Comparison of ENCODE assay signal across 18 cellular contexts in genomic region chr11:17766590-17766989, GRCh38. TPM values are rescaled to one million over a fixed set of nuclear protein-coding genes. Genes with fewer than 3 reads are reported as not detected.
DNase-seq lines count a peak whose midpoint lies in the region; ATAC-seq and TF ChIP-seq lines count a peak whose summit lies in the region.
"Had no signal": no experiment of that assay in that cellular context is flagged by ENCODE, and none has a peak within 500 bp of the region (broad histone marks: within the 10 kb centered on the region; RNA-seq: fewer than 3 reads in every experiment).

No MANE protein-coding gene starts in this region.

- H3K27me3 Mint-ChIP-seq in activated CD8-positive, alpha-beta T cell treated with anti-CD3 and anti-CD28 coated beads for 36 hours = peaks cover 3% of the 10 kb centered on the region

- 0 out of 2 replicates have a peak, but pooled peaks have one; percentile 3 for TF ChIP-seq CTCF in AG04450 (IDR thresholded peaks at IDR 0.05; ENCODE audit: low read depth, low read length)
- peak; percentile 9 for TF ChIP-seq CTCF in GM20000 (IDR thresholded peaks at IDR 0.05; ENCODE audit: extremely low read depth, missing control alignments)
- TF ChIP-seq CTCF in WERI-Rb-1 (IDR thresholded peaks at IDR 0.05; ENCODE audit: low read depth, low read length) = 0 out of 2 replicates have a peak, but pooled peaks have one; percentile 25
- no peak for TF ChIP-seq CTCF in activated CD8-positive, alpha-beta T cell treated with anti-CD3 and anti-CD28 coated beads for 36 hours (IDR thresholded peaks at IDR 0.05)

- no peaks in the 10 kb centered on the region for H3K36me3 Mint-ChIP-seq in activated CD8-positive, alpha-beta T cell treated with anti-CD3 and anti-CD28 coated beads for 36 hours (ENCODE audit: low read depth)
- H3K36me3 Mint-ChIP-seq: mesothelial cell of epicardium had no signal

- intact Hi-C loops in activated CD8-positive, alpha-beta T cell treated with anti-CD3 and anti-CD28 coated beads for 36 hours (cut with micrococcal nuclease) = no loop called here

- no peak for DNase-seq in AG04450 (ENCODE audit: low read depth, low spot score)
- no peak for DNase-seq in GM20000 (ENCODE audit: low spot score)
- DNase-seq in WERI-Rb-1 = no peak
- peak; percentile 37 for DNase-seq in iPS-NIHi11 (ENCODE audit: low spot score)
- no peak for DNase-seq in activated CD8-positive, alpha-beta T cell treated with anti-CD3 and anti-CD28 coated beads for 36 hours
- DNase-seq in HEK293T (ENCODE audit: extremely low spot score) = no peak
- DNase-seq: activated CD4-positive, alpha-beta T cell treated with anti-CD3 and anti-CD28 coated beads for 36 hours; activated naive CD4-positive, alpha-beta T cell treated with anti-CD3 and anti-CD28 coated beads for 36 hours; heart right ventricle; MV-4-11; SHP77; T1000 had no signal

- H3K9me3 Mint-ChIP-seq in activated CD8-positive, alpha-beta T cell treated with anti-CD3 and anti-CD28 coated beads for 36 hours = no peaks in the 10 kb centered on the region
- H3K9me3 Mint-ChIP-seq: activated naive CD4-positive, alpha-beta T cell treated with anti-CD3 and anti-CD28 coated beads for 36 hours; mesothelial cell of epicardium had no signal

- H3K27me3 ChIP-seq in AG04450 (ENCODE audit: control insufficient read depth, insufficient read depth, low read length) (no peaks in the 10 kb centered on the region), WERI-Rb-1 (ENCODE audit: insufficient read depth, low read depth, severe bottlenecking) (no peaks in the 10 kb centered on the region)
- H3K27me3 ChIP-seq: heart right ventricle, right atrium auricular region had no signal

- H3K4me3 ChIP-seq in AG04450 (ENCODE audit: low read depth, low read length) (no peak overlapping the region), WERI-Rb-1 (ENCODE audit: low read depth, low read length) (no peak overlapping the region)
- H3K4me3 ChIP-seq: heart right ventricle, right atrium auricular region had no signal

- CTCF ChIA-PET in AG04450 (lab: Charles Lee) = interaction anchor here (0.7 to 2.3 kb wide), 6 partner anchors 36 to 212 kb away, joined by 3 to 11 read pairs (median 8); no protein-coding TSS in a partner anchor
- CTCF ChIA-PET in activated CD8-positive, alpha-beta T cell treated with anti-CD3 and anti-CD28 coated beads for 36 hours (lab: Charles Lee) = interaction anchor here (0.9 kb wide), 1 partner anchor 8 kb away, joined by 3 read pairs; no protein-coding TSS in a partner anchor
- CTCF ChIA-PET in HEK293T (lab: Yijun Ruan, JAX) = interaction anchor here (0.6 to 1.0 kb wide), 4 partner anchors 10 to 88 kb away, joined by 3 to 5 read pairs (median 3); no protein-coding TSS in a partner anchor

- peaks cover 9% of the 10 kb centered on the region for H3K36me3 ChIP-seq in WERI-Rb-1
- H3K36me3 ChIP-seq: heart right ventricle, right atrium auricular region had no signal

- H3K9me3 ChIP-seq in AG04450 (ENCODE audit: control insufficient read depth, insufficient read depth, low read length) (no peaks in the 10 kb centered on the region; the same call in 1 of the 2 replicates), WERI-Rb-1 (ENCODE audit: severe bottlenecking) (no peaks in the 10 kb centered on the region)
- H3K9me3 ChIP-seq: heart right ventricle, right atrium auricular region had no signal

- H3K27ac Mint-ChIP-seq in activated CD8-positive, alpha-beta T cell treated with anti-CD3 and anti-CD28 coated beads for 36 hours = no peak overlapping the region
- H3K27ac Mint-ChIP-seq: activated CD4-positive, alpha-beta T cell treated with anti-CD3 and anti-CD28 coated beads for 36 hours; activated naive CD4-positive, alpha-beta T cell treated with anti-CD3 and anti-CD28 coated beads for 36 hours; mesothelial cell of epicardium had no signal

- ATAC-seq in HG03378 (IDR thresholded peaks at IDR 0.05; ENCODE audit: unreplicated experiment) (no peak), HG03159 (IDR thresholded peaks at IDR 0.05; ENCODE audit: unreplicated experiment) (no peak)
- ATAC-seq in activated CD8-positive, alpha-beta T cell treated with anti-CD3 and anti-CD28 coated beads for 36 hours = no peak
- ATAC-seq: activated CD4-positive, alpha-beta T cell treated with anti-CD3 and anti-CD28 coated beads for 36 hours; heart right ventricle; HepG2 had no signal

- H3K27ac ChIP-seq in AG04450 (ENCODE audit: low read depth, low read length) (no peak overlapping the region), WERI-Rb-1 (no peak overlapping the region)
- H3K27ac ChIP-seq: heart right ventricle, right atrium auricular region had no signal

- H3K4me3 Mint-ChIP-seq in activated CD8-positive, alpha-beta T cell treated with anti-CD3 and anti-CD28 coated beads for 36 hours = no peak overlapping the region
- H3K4me3 Mint-ChIP-seq: activated CD4-positive, alpha-beta T cell treated with anti-CD3 and anti-CD28 coated beads for 36 hours; activated naive CD4-positive, alpha-beta T cell treated with anti-CD3 and anti-CD28 coated beads for 36 hours; mesothelial cell of epicardium had no signal

- H3K4me1 Mint-ChIP-seq in activated CD8-positive, alpha-beta T cell treated with anti-CD3 and anti-CD28 coated beads for 36 hours (ENCODE audit: low read depth) = no peaks in the 10 kb centered on the region
- H3K4me1 Mint-ChIP-seq: activated CD4-positive, alpha-beta T cell treated with anti-CD3 and anti-CD28 coated beads for 36 hours; mesothelial cell of epicardium had no signal

- POLR2A ChIA-PET in AG04450 (lab: Yijun Ruan, JAX) (no interaction called here), HEK293T (lab: Yijun Ruan, JAX) (interaction anchor here (0.8 kb wide), 1 partner anchor 30 kb away, joined by 3 read pairs; no protein-coding TSS in a partner anchor)
- POLR2A ChIA-PET in activated CD8-positive, alpha-beta T cell treated with anti-CD3 and anti-CD28 coated beads for 36 hours (lab: Charles Lee) = no interaction called here

TF ChIP-seq in HEK293T, 16 proteins besides CTCF, POLR2A, EP300 and RAD21:
- TF ChIP-seq ELF4 (IDR thresholded peaks at IDR 0.05) (no peak), L3MBTL2 (conservative IDR thresholded peaks at IDR 0.05) (no peak), HDGF (IDR thresholded peaks at IDR 0.05; ENCODE audit: borderline replicate concordance) (no peak), SP1 (IDR thresholded peaks at IDR 0.05) (no peak), BHLHE40 (IDR thresholded peaks at IDR 0.05; ENCODE audit: borderline replicate concordance) (no peak), FOXK2 (IDR thresholded peaks at IDR 0.05) (no peak), SUZ12 (IDR thresholded peaks at IDR 0.05) (no peak), FOXA1 (IDR thresholded peaks at IDR 0.05) (no peak)

RNA-seq across cellular contexts. Expression of gene KCNC1, which starts 32.0 kb away (rescaled TPM):
- 0.04 TPM in 1 of 2 replicates, not detected in the other for polyA plus RNA-seq in AG04450 (2011; rRNA removed)
- 0.09 TPM in 1 of 2 replicates, not detected in the other for polyA minus RNA-seq in AG04450 (2011; rRNA and poly(A)+ RNA removed)
- total RNA-seq in activated CD8-positive, alpha-beta T cell treated with anti-CD3 and anti-CD28 coated beads for 36 hours = not detected
- total RNA-seq: activated CD4-positive, alpha-beta T cell treated with anti-CD3 and anti-CD28 coated beads for 36 hours; activated naive CD4-positive, alpha-beta T cell treated with anti-CD3 and anti-CD28 coated beads for 36 hours; kidney epithelial cell; right atrium auricular region had no signal
- polyA plus RNA-seq: heart right ventricle had no signal

RNA-seq across cellular contexts. Expression of gene MYOD1, which starts 47.2 kb away (rescaled TPM):
- not detected in 2 replicates for polyA plus RNA-seq in AG04450 (2011; rRNA removed)
- polyA minus RNA-seq in AG04450 (2011; rRNA and poly(A)+ RNA removed) = not detected in 2 replicates
- not detected for total RNA-seq in activated CD8-positive, alpha-beta T cell treated with anti-CD3 and anti-CD28 coated beads for 36 hours
- total RNA-seq: activated CD4-positive, alpha-beta T cell treated with anti-CD3 and anti-CD28 coated beads for 36 hours; activated naive CD4-positive, alpha-beta T cell treated with anti-CD3 and anti-CD28 coated beads for 36 hours; HepG2; kidney epithelial cell; mesothelial cell of epicardium; right atrium auricular region had no signal
- polyA plus RNA-seq: heart right ventricle, HepG2 had no signal
